In genomic region chr10:113454341-113455061, GRCh38 we compare ENCODE assay signal across 1 cellular context.
A peak's percentile ranks its signal among the peaks of the same experiment; 100 is the strongest.
TF ChIP-seq lines count a peak whose summit lies in the region.

No MANE protein-coding gene starts in this region.

TF ChIP-seq in HepG2, 621 proteins besides CTCF, POLR2A, EP300 and RAD21 (continued from another document):
- no peak for TF ChIP-seq POGK (CRISPR knock-in tag; conservative IDR thresholded peaks at IDR 0.05)
- no peak for TF ChIP-seq CENPX (CRISPR knock-in tag; IDR thresholded peaks at IDR 0.05)
- TF ChIP-seq, protein P1, sequence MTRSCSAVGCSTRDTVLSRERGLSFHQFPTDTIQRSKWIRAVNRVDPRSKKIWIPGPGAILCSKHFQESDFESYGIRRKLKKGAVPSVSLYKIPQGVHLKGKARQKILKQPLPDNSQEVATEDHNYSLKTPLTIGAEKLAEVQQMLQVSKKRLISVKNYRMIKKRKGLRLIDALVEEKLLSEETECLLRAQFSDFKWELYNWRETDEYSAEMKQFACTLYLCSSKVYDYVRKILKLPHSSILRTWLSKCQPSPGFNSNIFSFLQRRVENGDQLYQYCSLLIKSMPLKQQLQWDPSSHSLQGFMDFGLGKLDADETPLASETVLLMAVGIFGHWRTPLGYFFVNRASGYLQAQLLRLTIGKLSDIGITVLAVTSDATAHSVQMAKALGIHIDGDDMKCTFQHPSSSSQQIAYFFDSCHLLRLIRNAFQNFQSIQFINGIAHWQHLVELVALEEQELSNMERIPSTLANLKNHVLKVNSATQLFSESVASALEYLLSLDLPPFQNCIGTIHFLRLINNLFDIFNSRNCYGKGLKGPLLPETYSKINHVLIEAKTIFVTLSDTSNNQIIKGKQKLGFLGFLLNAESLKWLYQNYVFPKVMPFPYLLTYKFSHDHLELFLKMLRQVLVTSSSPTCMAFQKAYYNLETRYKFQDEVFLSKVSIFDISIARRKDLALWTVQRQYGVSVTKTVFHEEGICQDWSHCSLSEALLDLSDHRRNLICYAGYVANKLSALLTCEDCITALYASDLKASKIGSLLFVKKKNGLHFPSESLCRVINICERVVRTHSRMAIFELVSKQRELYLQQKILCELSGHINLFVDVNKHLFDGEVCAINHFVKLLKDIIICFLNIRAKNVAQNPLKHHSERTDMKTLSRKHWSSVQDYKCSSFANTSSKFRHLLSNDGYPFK (CRISPR knock-in tag; IDR thresholded peaks at IDR 0.05; ENCODE audit: borderline replicate concordance), result no peak
- TF ChIP-seq ZBTB42 (CRISPR knock-in tag; IDR thresholded peaks at IDR 0.05), result no peak
- TF ChIP-seq ATRX (CRISPR knock-in tag; IDR thresholded peaks at IDR 0.05; ENCODE audit: borderline replicate concordance), result no peak
- TF ChIP-seq HNF1A (IDR thresholded peaks at IDR 0.05; ENCODE audit: low read depth), result no peak
- TF ChIP-seq HNF1A (CRISPR knock-in tag; IDR thresholded peaks at IDR 0.05; ENCODE audit: borderline replicate concordance), result no peak
- TF ChIP-seq, protein P2, sequence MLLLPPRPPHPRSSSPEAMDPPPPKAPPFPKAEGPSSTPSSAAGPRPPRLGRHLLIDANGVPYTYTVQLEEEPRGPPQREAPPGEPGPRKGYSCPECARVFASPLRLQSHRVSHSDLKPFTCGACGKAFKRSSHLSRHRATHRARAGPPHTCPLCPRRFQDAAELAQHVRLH (CRISPR knock-in tag; IDR thresholded peaks at IDR 0.05; ENCODE audit: borderline replicate concordance, low read depth), result no peak
- TF ChIP-seq, protein P3, sequence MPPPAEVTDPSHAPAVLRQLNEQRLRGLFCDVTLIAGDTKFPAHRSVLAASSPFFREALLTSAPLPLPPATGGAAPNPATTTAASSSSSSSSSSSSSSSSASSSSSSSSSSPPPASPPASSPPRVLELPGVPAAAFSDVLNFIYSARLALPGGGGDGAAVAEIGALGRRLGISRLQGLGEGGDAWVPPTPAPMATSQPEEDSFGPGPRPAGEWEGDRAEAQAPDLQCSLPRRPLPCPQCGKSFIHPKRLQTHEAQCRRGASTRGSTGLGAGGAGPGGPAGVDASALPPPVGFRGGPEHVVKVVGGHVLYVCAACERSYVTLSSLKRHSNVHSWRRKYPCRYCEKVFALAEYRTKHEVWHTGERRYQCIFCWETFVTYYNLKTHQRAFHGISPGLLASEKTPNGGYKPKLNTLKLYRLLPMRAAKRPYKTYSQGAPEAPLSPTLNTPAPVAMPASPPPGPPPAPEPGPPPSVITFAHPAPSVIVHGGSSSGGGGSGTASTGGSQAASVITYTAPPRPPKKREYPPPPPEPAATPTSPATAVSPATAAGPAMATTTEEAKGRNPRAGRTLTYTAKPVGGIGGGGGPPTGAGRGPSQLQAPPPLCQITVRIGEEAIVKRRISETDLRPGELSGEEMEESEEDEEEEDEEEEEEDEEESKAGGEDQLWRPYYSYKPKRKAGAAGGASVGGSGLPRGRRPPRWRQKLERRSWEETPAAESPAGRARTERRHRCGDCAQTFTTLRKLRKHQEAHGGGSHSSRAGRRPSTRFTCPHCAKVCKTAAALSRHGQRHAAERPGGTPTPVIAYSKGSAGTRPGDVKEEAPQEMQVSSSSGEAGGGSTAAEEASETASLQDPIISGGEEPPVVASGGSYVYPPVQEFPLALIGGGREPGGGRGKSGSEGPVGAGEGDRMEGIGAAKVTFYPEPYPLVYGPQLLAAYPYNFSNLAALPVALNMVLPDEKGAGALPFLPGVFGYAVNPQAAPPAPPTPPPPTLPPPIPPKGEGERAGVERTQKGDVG (CRISPR knock-in tag; IDR thresholded peaks at IDR 0.05; ENCODE audit: borderline replicate concordance), result no peak
- TF ChIP-seq STAG1 (CRISPR knock-in tag; IDR thresholded peaks at IDR 0.05), result peak; percentile 65
- TF ChIP-seq, protein P4, sequence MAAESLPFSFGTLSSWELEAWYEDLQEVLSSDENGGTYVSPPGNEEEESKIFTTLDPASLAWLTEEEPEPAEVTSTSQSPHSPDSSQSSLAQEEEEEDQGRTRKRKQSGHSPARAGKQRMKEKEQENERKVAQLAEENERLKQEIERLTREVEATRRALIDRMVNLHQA (CRISPR knock-in tag; IDR thresholded peaks at IDR 0.05), result no peak
- TF ChIP-seq MTA1 (CRISPR knock-in tag; IDR thresholded peaks at IDR 0.05; ENCODE audit: borderline replicate concordance), result no peak
- no peak for TF ChIP-seq GABPA (IDR thresholded peaks at IDR 0.05; ENCODE audit: low read depth, low read length)
- TF ChIP-seq GABPA (CRISPR knock-in tag; IDR thresholded peaks at IDR 0.05; ENCODE audit: low read depth), result 0 out of 2 replicates have a peak, but pooled peaks have one; percentile 8
- no peak for TF ChIP-seq PPARG (CRISPR knock-in tag; conservative IDR thresholded peaks at IDR 0.05)
- no peak for TF ChIP-seq ZNF234 (CRISPR knock-in tag; conservative IDR thresholded peaks at IDR 0.05)
- TF ChIP-seq ZNF678 (CRISPR knock-in tag; IDR thresholded peaks at IDR 0.05), result no peak
- no peak for TF ChIP-seq ZEB1 (IDR thresholded peaks at IDR 0.05; ENCODE audit: insufficient replicate concordance, low read depth)
- TF ChIP-seq ZNF180 (CRISPR knock-in tag; IDR thresholded peaks at IDR 0.05; ENCODE audit: borderline replicate concordance, low read depth), result no peak
- no peak for TF ChIP-seq MEIS2 (CRISPR knock-in tag; IDR thresholded peaks at IDR 0.05)
- no peak for TF ChIP-seq RFX3 (CRISPR knock-in tag; IDR thresholded peaks at IDR 0.05)
- TF ChIP-seq, protein P5, sequence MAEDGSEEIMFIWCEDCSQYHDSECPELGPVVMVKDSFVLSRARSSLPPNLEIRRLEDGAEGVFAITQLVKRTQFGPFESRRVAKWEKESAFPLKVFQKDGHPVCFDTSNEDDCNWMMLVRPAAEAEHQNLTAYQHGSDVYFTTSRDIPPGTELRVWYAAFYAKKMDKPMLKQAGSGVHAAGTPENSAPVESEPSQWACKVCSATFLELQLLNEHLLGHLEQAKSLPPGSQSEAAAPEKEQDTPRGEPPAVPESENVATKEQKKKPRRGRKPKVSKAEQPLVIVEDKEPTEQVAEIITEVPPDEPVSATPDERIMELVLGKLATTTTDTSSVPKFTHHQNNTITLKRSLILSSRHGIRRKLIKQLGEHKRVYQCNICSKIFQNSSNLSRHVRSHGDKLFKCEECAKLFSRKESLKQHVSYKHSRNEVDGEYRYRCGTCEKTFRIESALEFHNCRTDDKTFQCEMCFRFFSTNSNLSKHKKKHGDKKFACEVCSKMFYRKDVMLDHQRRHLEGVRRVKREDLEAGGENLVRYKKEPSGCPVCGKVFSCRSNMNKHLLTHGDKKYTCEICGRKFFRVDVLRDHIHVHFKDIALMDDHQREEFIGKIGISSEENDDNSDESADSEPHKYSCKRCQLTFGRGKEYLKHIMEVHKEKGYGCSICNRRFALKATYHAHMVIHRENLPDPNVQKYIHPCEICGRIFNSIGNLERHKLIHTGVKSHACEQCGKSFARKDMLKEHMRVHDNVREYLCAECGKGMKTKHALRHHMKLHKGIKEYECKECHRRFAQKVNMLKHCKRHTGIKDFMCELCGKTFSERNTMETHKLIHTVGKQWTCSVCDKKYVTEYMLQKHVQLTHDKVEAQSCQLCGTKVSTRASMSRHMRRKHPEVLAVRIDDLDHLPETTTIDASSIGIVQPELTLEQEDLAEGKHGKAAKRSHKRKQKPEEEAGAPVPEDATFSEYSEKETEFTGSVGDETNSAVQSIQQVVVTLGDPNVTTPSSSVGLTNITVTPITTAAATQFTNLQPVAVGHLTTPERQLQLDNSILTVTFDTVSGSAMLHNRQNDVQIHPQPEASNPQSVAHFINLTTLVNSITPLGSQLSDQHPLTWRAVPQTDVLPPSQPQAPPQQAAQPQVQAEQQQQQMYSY (CRISPR knock-in tag; IDR thresholded peaks at IDR 0.05), result no peak
- no peak for TF ChIP-seq ZNF225 (CRISPR knock-in tag; IDR thresholded peaks at IDR 0.05)
- no peak for TF ChIP-seq SMAD1 (CRISPR knock-in tag; IDR thresholded peaks at IDR 0.05; ENCODE audit: borderline replicate concordance, low read depth)
- TF ChIP-seq, protein P6, sequence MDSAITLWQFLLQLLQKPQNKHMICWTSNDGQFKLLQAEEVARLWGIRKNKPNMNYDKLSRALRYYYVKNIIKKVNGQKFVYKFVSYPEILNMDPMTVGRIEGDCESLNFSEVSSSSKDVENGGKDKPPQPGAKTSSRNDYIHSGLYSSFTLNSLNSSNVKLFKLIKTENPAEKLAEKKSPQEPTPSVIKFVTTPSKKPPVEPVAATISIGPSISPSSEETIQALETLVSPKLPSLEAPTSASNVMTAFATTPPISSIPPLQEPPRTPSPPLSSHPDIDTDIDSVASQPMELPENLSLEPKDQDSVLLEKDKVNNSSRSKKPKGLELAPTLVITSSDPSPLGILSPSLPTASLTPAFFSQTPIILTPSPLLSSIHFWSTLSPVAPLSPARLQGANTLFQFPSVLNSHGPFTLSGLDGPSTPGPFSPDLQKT (CRISPR knock-in tag; IDR thresholded peaks at IDR 0.05; ENCODE audit: borderline replicate concordance), result no peak
- TF ChIP-seq TFDP2 (CRISPR knock-in tag; IDR thresholded peaks at IDR 0.05), result no peak
- TF ChIP-seq, protein P7, sequence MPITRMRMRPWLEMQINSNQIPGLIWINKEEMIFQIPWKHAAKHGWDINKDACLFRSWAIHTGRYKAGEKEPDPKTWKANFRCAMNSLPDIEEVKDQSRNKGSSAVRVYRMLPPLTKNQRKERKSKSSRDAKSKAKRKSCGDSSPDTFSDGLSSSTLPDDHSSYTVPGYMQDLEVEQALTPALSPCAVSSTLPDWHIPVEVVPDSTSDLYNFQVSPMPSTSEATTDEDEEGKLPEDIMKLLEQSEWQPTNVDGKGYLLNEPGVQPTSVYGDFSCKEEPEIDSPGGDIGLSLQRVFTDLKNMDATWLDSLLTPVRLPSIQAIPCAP (CRISPR knock-in tag; IDR thresholded peaks at IDR 0.05; ENCODE audit: low read depth), result no peak
- TF ChIP-seq KDM2A (CRISPR knock-in tag; IDR thresholded peaks at IDR 0.05; ENCODE audit: borderline replicate concordance, low read depth), result peak; percentile 53; the same call in 1 of the 2 replicates
- no peak for TF ChIP-seq STAT6 (CRISPR knock-in tag; IDR thresholded peaks at IDR 0.05; ENCODE audit: borderline replicate concordance)
- no peak for TF ChIP-seq NCOA1 (CRISPR knock-in tag; IDR thresholded peaks at IDR 0.05)
